ENCODE assay signal across 28 cellular contexts in genomic region chr5:110702704-110703103, GRCh38.
"Had no signal": no experiment of that assay in that cellular context is flagged by ENCODE, and none has a peak within 500 bp of the region (broad histone marks: within the 10 kb centered on the region; RNA-seq: fewer than 3 reads in every experiment).

No MANE protein-coding gene starts in this region.

- H3K36me3 ChIP-seq: SJCRH30 had no signal

- H3K9me3 Mint-ChIP-seq: activated CD4-positive, alpha-beta memory T cell treated with anti-CD3 and anti-CD28 coated beads, Interleukin-2, amount 10 ng/mL, durations not matched to agents 7 days and 5 days; activated naive CD4-positive, alpha-beta T cell treated with anti-CD3 and anti-CD28 coated beads for 36 hours; activated T-helper 17 cell treated with anti-CD3 and anti-CD28 coated beads, Interleukin-2, amount 50 U/mL, for 72 hours had no signal

- H3K27me3 ChIP-seq: SJCRH30 had no signal

- H3K9me3 ChIP-seq: SJCRH30, SK-N-SH had no signal

- H3K4me3 ChIP-seq: K562, SJCRH30 had no signal

- H3K9me2 ChIP-seq: SK-N-SH had no signal

- H3K4me1 Mint-ChIP-seq: activated CD4-positive, alpha-beta memory T cell treated with anti-CD3 and anti-CD28 coated beads, Interleukin-2, amount 10 ng/mL, durations not matched to agents 7 days and 5 days; activated T-helper 17 cell treated with anti-CD3 and anti-CD28 coated beads, Interleukin-2, amount 50 U/mL, for 72 hours had no signal

- H3K4me3 Mint-ChIP-seq: activated CD4-positive, alpha-beta memory T cell treated with anti-CD3 and anti-CD28 coated beads, Interleukin-2, amount 10 ng/mL, durations not matched to agents 7 days and 5 days; activated CD4-positive, alpha-beta T cell treated with anti-CD3 and anti-CD28 coated beads for 36 hours; activated naive CD4-positive, alpha-beta T cell treated with anti-CD3 and anti-CD28 coated beads for 36 hours; activated naive CD8-positive, alpha-beta T cell; activated T-helper 17 cell treated with anti-CD3 and anti-CD28 coated beads, Interleukin-2, amount 50 U/mL, for 72 hours had no signal

- DNase-seq: activated CD4-positive, alpha-beta memory T cell treated with anti-CD3 and anti-CD28 coated beads, Interleukin-2, amount 10 ng/mL, durations not matched to agents 7 days and 5 days; activated CD4-positive, alpha-beta T cell treated with anti-CD3 and anti-CD28 coated beads for 36 hours; activated CD4-positive, alpha-beta T cell treated with anti-CD3 and anti-CD28 coated beads, Interleukin-2, amount 50 U/mL, for 1 hour; activated CD4-positive, CD25-positive, alpha-beta regulatory T cell; activated gamma-delta T cell; activated naive CD4-positive, alpha-beta T cell treated with anti-CD3 and anti-CD28 coated beads for 36 hours; activated T-cell treated with anti-CD3 and anti-CD28 coated beads for 4 hours; activated T-cell treated with anti-CD3 and anti-CD28 coated beads, Interleukin-2, amount 50 U/mL, for 48 hours; anterior cingulate cortex; Karpas-422; NCI-H1092; NCI-H1417; NCI-H1930; NCI-H2171; NCI-H2227 treated with DMSO at 0.1 percent for 48 hours; NCI-H446 treated with DMSO at 0.1 percent for 48 hours; NCI-H524 treated with DMSO at 0.1 percent for 48 hours; NCI-H748 treated with DMSO at 0.1 percent for 48 hours; Right ventricle myocardium superior; RPMI8226; SJCRH30; SK-N-SH; T-helper 1 cell had no signal

- H3K27ac ChIP-seq: SJCRH30, VCaP had no signal

- H3K9ac ChIP-seq: SK-N-SH had no signal

- H3K4me1 ChIP-seq: SJCRH30 had no signal

- H3K27ac Mint-ChIP-seq: activated CD4-positive, alpha-beta memory T cell treated with anti-CD3 and anti-CD28 coated beads, Interleukin-2, amount 10 ng/mL, durations not matched to agents 7 days and 5 days; activated CD4-positive, alpha-beta T cell treated with anti-CD3 and anti-CD28 coated beads for 36 hours; activated naive CD4-positive, alpha-beta T cell treated with anti-CD3 and anti-CD28 coated beads for 36 hours; activated naive CD8-positive, alpha-beta T cell; activated T-helper 17 cell treated with anti-CD3 and anti-CD28 coated beads, Interleukin-2, amount 50 U/mL, for 72 hours had no signal

- ATAC-seq: activated CD4-positive, alpha-beta T cell treated with anti-CD3 and anti-CD28 coated beads for 36 hours; activated T-helper 17 cell treated with anti-CD3 and anti-CD28 coated beads, Interleukin-2, amount 50 U/mL, for 72 hours; K562; Panc1 had no signal

- H3K4me2 ChIP-seq: SK-N-SH had no signal
